ENCODE assay signal across 7 cellular contexts in genomic region chr15:56243117-56243773, GRCh38. TPM values are rescaled to one million over a fixed set of nuclear protein-coding genes. Genes with fewer than 3 reads are reported as not detected.
DNase-seq lines count a peak whose midpoint lies in the region; ATAC-seq and TF ChIP-seq lines count a peak whose summit lies in the region.

No MANE protein-coding gene starts in this region.

- H3K27me3 ChIP-seq in neutrophil (no peaks in the 10 kb centered on the region), tibial nerve (no peaks in the 10 kb centered on the region)

- no peak overlapping the region for H2AFZ ChIP-seq in OCI-LY7 (ENCODE audit: low read length)

- peak overlapping the region; percentile 88 for H3K4me3 ChIP-seq in OCI-LY7 (ENCODE audit: low read depth, low read length, poor library complexity, severe bottlenecking)
- peak overlapping the region; percentile 57 to 71 for H3K4me3 ChIP-seq in neutrophil (ENCODE audit: low read depth in 1 of 2, low read length in 1 of 2)
- peak overlapping the region; percentile 65 to 91 (median 76) for H3K4me3 ChIP-seq in tibial nerve

- DNase-seq in OCI-LY7 (ENCODE audit: low spot score), result peak; percentile 77
- DNase-seq in activated naive CD4-positive, alpha-beta T cell treated with Interleukin-2 at 50 U/mL for 16 hours, result peak; percentile 41
- peak; percentile 61 for DNase-seq in glomerular visceral epithelial cell (ENCODE audit: extremely low spot score)
- DNase-seq in tibial nerve (ENCODE audit: low spot score in 2 of 2), result peak in 1 of 2 donors; percentile 9

- ATAC-seq in GM18502 (IDR thresholded peaks at IDR 0.05; ENCODE audit: poor library complexity, unreplicated experiment) (peak; percentile 9), HG03175 (IDR thresholded peaks at IDR 0.05; ENCODE audit: unreplicated experiment) (peak; percentile 12)

- H3K36me3 ChIP-seq in OCI-LY7 (ENCODE audit: insufficient read depth, low read length), result peaks cover 21% of the 10 kb centered on the region
- no peaks in the 10 kb centered on the region for H3K36me3 ChIP-seq in neutrophil
- H3K36me3 ChIP-seq in tibial nerve, result no peaks in the 10 kb centered on the region

- no TSS peak for BruUV-seq in OCI-LY7 (replicated peaks; lab: Mats Ljungman, UMichigan)

- no peaks in the 10 kb centered on the region for H3K9me2 ChIP-seq in OCI-LY7 (ENCODE audit: insufficient read depth, low read length)

- peaks cover 51% of the 10 kb centered on the region for H3K79me2 ChIP-seq in OCI-LY7 (ENCODE audit: insufficient read depth, low read depth, low read length)

- peak overlapping the region; percentile 80 for H3K27ac ChIP-seq in OCI-LY7 (ENCODE audit: low read depth, low read length, poor library complexity, severe bottlenecking)
- peak overlapping the region; percentile 71 for H3K27ac ChIP-seq in neutrophil
- peak overlapping the region; percentile 90 to 95 (median 92) for H3K27ac ChIP-seq in tibial nerve

- CTCF ChIA-PET in OCI-LY7 (lab: Charles Lee; ENCODE audit: unreplicated experiment), result no interaction called here

- H3K4me1 ChIP-seq in OCI-LY7 (ENCODE audit: insufficient read depth, low read length, poor library complexity, severe bottlenecking) (peaks cover 37% of the 10 kb centered on the region), neutrophil (ENCODE audit: control insufficient read depth in 1 of 2, insufficient read depth in 1 of 2, low read depth in 1 of 2, low read length in 1 of 2) (peaks cover 18 to 27% of the 10 kb centered on the region in 2 experiments), tibial nerve (peaks cover 0 to 51% (median 26%) of the 10 kb centered on the region in 4 donors)

- 0 to 2% methylated on average over 20 to 23 of the region's 39 CpGs for WGBS in tibial nerve, 2 donors

- peak overlapping the region; percentile 84 for H3K4me2 ChIP-seq in OCI-LY7 (ENCODE audit: low read length)

- H3K9me3 ChIP-seq in OCI-LY7 (ENCODE audit: low read length), result 0 out of 2 replicates have a peak, but pooled peaks cover 7% of the 10 kb centered on the region
- H3K9me3 ChIP-seq in neutrophil, result no peaks in the 10 kb centered on the region
- no peaks in the 10 kb centered on the region for H3K9me3 ChIP-seq in tibial nerve

- TF ChIP-seq EP300 in tibial nerve (IDR thresholded peaks at IDR 0.05), result no peak

- intact Hi-C loops in OCI-LY7 (cut with micrococcal nuclease; ENCODE audit: unreplicated experiment), result loop anchor here (10.0 kb wide), 1 partner anchor 672 kb away; the partner anchor contains the start of gene TCF12

- TF ChIP-seq CTCF in OCI-LY7 (conservative IDR thresholded peaks at IDR 0.05; ENCODE audit: low read length) (no peak), neutrophil (IDR thresholded peaks at IDR 0.05) (no peak), tibial nerve (IDR thresholded peaks at IDR 0.05) (no peak)

- 0 out of 2 replicates have a peak, but pooled peaks cover 7% of the 10 kb centered on the region for H4K20me1 ChIP-seq in OCI-LY7 (ENCODE audit: insufficient read depth, low read length)

- TF ChIP-seq POLR2A in tibial nerve (IDR thresholded peaks at IDR 0.05), result no peak

- POLR2A ChIA-PET in OCI-LY7 (lab: Charles Lee), result interaction anchor here (0.6 to 1.0 kb wide), 2 partner anchors 10 to 250 kb away, joined by 3 to 4 read pairs; no protein-coding TSS in a partner anchor

RNA-seq across cellular contexts. Expression of gene RFX7, which starts 0.4 kb away (rescaled TPM):
- total RNA-seq in OCI-LY7 (2014; rRNA removed; shearing (Covaris generic)), result 10.3 and 11.6 TPM in 2 replicates
- 33.2 and 33.9 TPM in 2 replicates for total RNA-seq in OCI-LY7 (2022)
- total RNA-seq in tibial nerve, result 10 to 100 TPM in 2 of 4 donors, 1 to 10 TPM in 2; 7.1 to 13.8 (median 10.0) TPM
